In genomic region chr10:1171182-1171581, GRCh38 we compare ENCODE assay signal across 1 cellular context.
A peak's percentile ranks its signal among the peaks of the same experiment; 100 is the strongest.
TF ChIP-seq lines count a peak whose summit lies in the region.

No MANE protein-coding gene starts in this region.

TF ChIP-seq in HEK293, 187 proteins besides CTCF, POLR2A, EP300 and RAD21 (continued from another document):
- peak; percentile 87 for TF ChIP-seq ZSCAN4 (tag by site-specific recombination; IDR thresholded peaks at IDR 0.05)
